In genomic region chr2:180006781-180007579, GRCh38 we compare ENCODE assay signal across 8 cellular contexts. TPM values are rescaled to one million over a fixed set of nuclear protein-coding genes. Genes with fewer than 3 reads are reported as not detected.
DNase-seq lines count a peak whose midpoint lies in the region; ATAC-seq and TF ChIP-seq lines count a peak whose summit lies in the region.

Gene CWC22 (minus strand): TSS chr2:180007297. CDS start chr2:179993341, 13,956 bp downstream.

- H3K27ac ChIP-seq in ACC112 (ENCODE audit: low read depth, low read length) (peak within 1 kb of the TSS; percentile 92), VCaP (peak within 1 kb of the TSS; percentile 88), breast epithelium (peak within 1 kb of the TSS; percentile 93 to 96), skeletal muscle tissue (ENCODE audit: low read depth, low read length) (peak within 1 kb of the TSS; percentile 95)

- peak within 1 kb of the TSS; percentile 94 for H2AFZ ChIP-seq in ACC112 (ENCODE audit: low read length, unreplicated experiment)

- no peak for TF ChIP-seq CTCF in VCaP (conservative IDR thresholded peaks at IDR 0.05)
- TF ChIP-seq CTCF in breast epithelium (IDR thresholded peaks at IDR 0.05), result no peak

- intact Hi-C loops in breast epithelium (cut with DNase I; ENCODE audit: low total_unique reads), result no loop called here

- H3K79me2 ChIP-seq in ACC112 (ENCODE audit: control insufficient read depth, insufficient read depth, low read length, unreplicated experiment), result peaks cover 47% of the 10 kb centered on the region

- H3K36me3 ChIP-seq in ACC112 (ENCODE audit: insufficient read depth, low read length) (no peaks in the 10 kb centered on the region), breast epithelium (no peaks in the 10 kb centered on the region), skeletal muscle tissue (ENCODE audit: control insufficient read depth in 3 of 3, insufficient read depth in 3 of 3, low read length in 3 of 3) (no peaks in the 10 kb centered on the region)

- H3K4me3 ChIP-seq in ACC112 (ENCODE audit: low read depth, low read length) (peak within 1 kb of the TSS; percentile 84), breast epithelium (peak within 1 kb of the TSS; percentile 73 to 98 (median 74)), iPS-18c (ENCODE audit: insufficient read depth, low read depth, low read length) (peak within 1 kb of the TSS; percentile 83), skeletal muscle tissue (ENCODE audit: low read length in 3 of 3) (peak within 1 kb of the TSS; percentile 94 to 99 (median 98))

- H3K9me3 ChIP-seq in breast epithelium, result no peaks in the 10 kb centered on the region
- H3K9me3 ChIP-seq in iPS-18c (ENCODE audit: control insufficient read depth, insufficient read depth, low read length), result no peaks in the 10 kb centered on the region
- H3K9me3 ChIP-seq in skeletal muscle tissue (ENCODE audit: control insufficient read depth in 3 of 3, low read length in 3 of 3), result no peaks in the 10 kb centered on the region

- ATAC-seq in GM18870 (IDR thresholded peaks at IDR 0.05; ENCODE audit: unreplicated experiment) (peak; percentile 98), HG03135 (IDR thresholded peaks at IDR 0.05; ENCODE audit: unreplicated experiment) (peak; percentile 97)

- TF ChIP-seq POLR2A in breast epithelium (IDR thresholded peaks at IDR 0.05), result no peak

- no peaks in the 10 kb centered on the region for H3K4me1 ChIP-seq in ACC112 (ENCODE audit: control insufficient read depth, insufficient read depth, low read length, unreplicated experiment)
- no peaks in the 10 kb centered on the region for H3K4me1 ChIP-seq in breast epithelium
- peaks cover 10 to 18% (median 13%) of the 10 kb centered on the region in 3 donors for H3K4me1 ChIP-seq in skeletal muscle tissue (ENCODE audit: control insufficient read depth in 3 of 3, insufficient read depth in 3 of 3, low read length in 3 of 3)

- H3K27me3 ChIP-seq in ACC112 (ENCODE audit: insufficient read depth, low read length) (no peaks in the 10 kb centered on the region), breast epithelium (no peaks in the 10 kb centered on the region), skeletal muscle tissue (ENCODE audit: control insufficient read depth in 3 of 3, insufficient read depth in 3 of 3, low read length in 3 of 3) (no peaks in the 10 kb centered on the region)

- peak within 1 kb of the TSS; percentile 92 to 97 (median 97) for H3K9ac ChIP-seq in skeletal muscle tissue (ENCODE audit: low read depth in 1 of 3, low read length in 3 of 3)

- DNase-seq in NCI-H2196 treated with DMSO at 0.1 percent for 48 hours (lab: John Stamatoyannopoulos, UW; ENCODE audit: unreplicated experiment), result peak; percentile 80
- DNase-seq in breast epithelium (ENCODE audit: low spot score in 2 of 2), result peak; percentile 75 to 83

RNA-seq across cellular contexts. Expression of gene CWC22, which starts in this region (rescaled TPM):
- total RNA-seq in breast epithelium (10 to 100 TPM; 23.0 to 28.1 (median 23.9) TPM), skeletal muscle tissue (13.6 TPM)

Comparison
In these comparisons a context has a peak if more than half of its experiments do, and no peak if none do; other contexts are left out.
1. Peak in every context shown above with its lines: DNase-seq, ATAC-seq, H3K4me3 ChIP-seq and H3K27ac ChIP-seq.